ENCODE assay signal across 1 cellular context in genomic region chr19:23762548-23762883, GRCh38.
TF ChIP-seq lines count a peak whose summit lies in the region.

No MANE protein-coding gene starts in this region.

TF ChIP-seq in H1, 55 proteins besides CTCF, POLR2A, EP300 and RAD21:
- no peak for TF ChIP-seq SIRT6 (IDR thresholded peaks at IDR 0.05; ENCODE audit: low read length)
- no peak for TF ChIP-seq SP4 (IDR thresholded peaks at IDR 0.05; ENCODE audit: low read length)
- no peak for TF ChIP-seq JUN (IDR thresholded peaks at IDR 0.05; ENCODE audit: low read depth, low read length)
- no peak for TF ChIP-seq YY1 (IDR thresholded peaks at IDR 0.05; ENCODE audit: low read depth, low read length)
- TF ChIP-seq ATF2 (IDR thresholded peaks at IDR 0.05; ENCODE audit: low read length) = no peak
- no peak for TF ChIP-seq JUND (IDR thresholded peaks at IDR 0.05; ENCODE audit: low read length)
- no peak for TF ChIP-seq CREB1 (IDR thresholded peaks at IDR 0.05)
- TF ChIP-seq BCL11A (IDR thresholded peaks at IDR 0.05; ENCODE audit: low read depth in 2 of 2, low read length in 2 of 2) = no peak
- no peak for TF ChIP-seq ASH2L (IDR thresholded peaks at IDR 0.05; ENCODE audit: low read length)
- no peak for TF ChIP-seq SP1 (IDR thresholded peaks at IDR 0.05; ENCODE audit: low read depth, low read length)
- TF ChIP-seq SRF (IDR thresholded peaks at IDR 0.05; ENCODE audit: low read depth, low read length) = no peak
- no peak for TF ChIP-seq RBBP5 (IDR thresholded peaks at IDR 0.05; ENCODE audit: borderline replicate concordance, low read depth, low read length)
- TF ChIP-seq RNF2 (IDR thresholded peaks at IDR 0.05; ENCODE audit: borderline replicate concordance, low read depth, low read length, missing control alignments, poor library complexity, severe bottlenecking) = no peak
